ENCODE assay signal across 8 cellular contexts in the genomic region with DNA sequence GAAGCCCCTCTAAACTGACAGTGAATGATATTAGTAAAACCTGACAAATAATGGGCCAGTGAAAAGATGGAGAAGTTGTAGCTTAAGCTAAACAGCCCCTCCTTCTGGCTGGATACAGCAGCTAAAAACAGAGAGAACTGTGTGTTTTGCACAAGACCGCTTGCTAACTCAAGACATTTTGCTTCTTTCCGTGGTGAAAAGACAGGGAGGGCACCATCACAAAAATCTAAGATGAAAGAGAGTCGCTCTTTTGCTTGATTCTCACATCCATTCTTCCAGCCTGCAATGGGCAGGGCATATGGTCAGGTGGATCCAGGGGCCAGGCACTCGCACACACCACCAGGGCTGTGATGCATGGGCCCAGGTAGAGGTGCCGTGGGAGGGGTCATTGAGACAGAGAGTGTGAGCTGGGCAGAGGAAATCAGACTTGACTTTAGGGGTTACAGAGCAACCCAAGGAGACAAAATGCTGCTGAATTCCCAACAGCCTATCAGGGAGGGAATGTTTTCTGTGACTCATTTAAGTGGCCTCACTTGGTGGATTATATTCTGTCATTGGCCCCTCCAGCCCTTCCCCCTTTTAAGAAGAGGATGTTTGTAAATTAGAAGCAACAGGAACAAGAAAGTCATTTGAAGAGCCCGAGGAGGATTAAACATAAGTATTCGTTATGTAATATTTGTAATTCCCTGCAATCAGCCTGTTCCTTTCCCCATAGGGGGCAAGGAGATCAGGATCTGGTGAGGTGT. TPM values are rescaled to one million over a fixed set of nuclear protein-coding genes. Genes with fewer than 3 reads are reported as not detected.
DNase-seq lines count a peak whose midpoint lies in the region; ATAC-seq and TF ChIP-seq lines count a peak whose summit lies in the region.

No MANE protein-coding gene starts in this region.

- H3K4me1 Mint-ChIP-seq in T-helper 2 cell treated with Interferon-gamma antibody and Interleukin-4, amounts not matched to agents 5 μg/mL and 100 μg/mL, for 36 hours (ENCODE audit: low read depth): peaks cover 19% of the 10 kb centered on the region

- no peak for ATAC-seq in HG03565 (IDR thresholded peaks at IDR 0.05; ENCODE audit: unreplicated experiment)

- H3K27ac ChIP-seq in mammary epithelial cell (ENCODE audit: insufficient read depth, low read depth, low read length): peak overlapping the region; percentile 92

- no peak overlapping the region for H3K4me2 ChIP-seq in mammary epithelial cell (ENCODE audit: insufficient read depth, low read depth, low read length)

- peaks cover 20% of the 10 kb centered on the region for H3K36me3 ChIP-seq in mammary epithelial cell (ENCODE audit: insufficient read depth, low read length)

- no peak overlapping the region for H3K4me3 ChIP-seq in mammary epithelial cell (replicated peaks in 1 of 3; ENCODE audit: insufficient read depth in 1 of 3, low read depth in 2 of 3, low read length in 3 of 3)

- WGBS in mammary epithelial cell (ENCODE audit: low coverage, missing lambda C conversion rate): 88% methylated on average over 7 of the region's 7 CpGs

- no peaks in the 10 kb centered on the region for H3K9me3 ChIP-seq in mammary epithelial cell (replicated peaks; ENCODE audit: insufficient read depth, low read length)

- H3K9me3 Mint-ChIP-seq in T-helper 2 cell treated with Interferon-gamma antibody and Interleukin-4, amounts not matched to agents 5 μg/mL and 100 μg/mL, for 36 hours: no peaks in the 10 kb centered on the region

- no peak overlapping the region for H3K4me3 Mint-ChIP-seq in T-helper 2 cell treated with Interferon-gamma antibody and Interleukin-4, amounts not matched to agents 5 μg/mL and 100 μg/mL, for 36 hours

- in situ Hi-C loops in mammary epithelial cell (cut with MboI; ENCODE audit: low sequenced_read_pairs in 2 of 2): loop anchor here (10.0 to 25.0 kb wide), 2 partner anchors 204 to 396 kb away; a partner anchor contains a TSS

- H4K20me1 ChIP-seq in mammary epithelial cell (ENCODE audit: insufficient read depth, low read length): no peaks in the 10 kb centered on the region

- intact Hi-C loops in mammary epithelial cell (cut with micrococcal nuclease): loop anchor here (1.0 kb wide), 2 partner anchors 110 to 292 kb away; no protein-coding TSS in a partner anchor

- CTCF ChIA-PET in mammary epithelial cell (lab: Charles Lee; ENCODE audit: low non-redundant PET): no interaction called here

- no peaks in the 10 kb centered on the region for H3K27me3 ChIP-seq in mammary epithelial cell (ENCODE audit: insufficient read depth, low read length)

- peaks cover 2% of the 10 kb centered on the region for H3K27me3 Mint-ChIP-seq in T-helper 2 cell treated with Interferon-gamma antibody and Interleukin-4, amounts not matched to agents 5 μg/mL and 100 μg/mL, for 36 hours (ENCODE audit: low read depth)

- H3K27ac Mint-ChIP-seq in T-helper 2 cell treated with Interferon-gamma antibody and Interleukin-4, amounts not matched to agents 5 μg/mL and 100 μg/mL, for 36 hours: no peak overlapping the region

- no peak overlapping the region for H3K9ac ChIP-seq in mammary epithelial cell (ENCODE audit: insufficient read depth, low read length)

- peaks cover 81% of the 10 kb centered on the region for H3K4me1 ChIP-seq in mammary epithelial cell (ENCODE audit: insufficient read depth, low read length)

- peak; percentile 25 to 57 for TF ChIP-seq CTCF in mammary epithelial cell (conservative IDR thresholded peaks at IDR 0.05 in 1 of 2, IDR thresholded peaks at IDR 0.05 in 1 of 2; ENCODE audit: extremely low read depth in 1 of 2, insufficient read depth in 1 of 2, low read depth in 1 of 2, low read length in 2 of 2)

- no peaks in the 10 kb centered on the region for H3K36me3 Mint-ChIP-seq in T-helper 2 cell treated with Interferon-gamma antibody and Interleukin-4, amounts not matched to agents 5 μg/mL and 100 μg/mL, for 36 hours (ENCODE audit: low read depth)

- dilution Hi-C loops in mammary epithelial cell (cut with HindIII; ENCODE audit: low sequenced_read_pairs): loop anchor here (25.0 kb wide), 1 partner anchor 196 kb away; a partner anchor contains a TSS

- no peak overlapping the region for H2AFZ ChIP-seq in mammary epithelial cell (ENCODE audit: low read depth, low read length)

- no TSS peak for BruUV-seq in mammary epithelial cell (replicated peaks; lab: Mats Ljungman, UMichigan)

- H3K79me2 ChIP-seq in mammary epithelial cell (ENCODE audit: insufficient read depth, low read length): peaks cover 98% of the 10 kb centered on the region

- DNase-seq in CD1c-positive myeloid dendritic cell (ENCODE audit: extremely low spot score): peak; percentile 53
- DNase-seq in LHCN-M2 (ENCODE audit: low read depth): peak; percentile 57
- no peak for DNase-seq in mammary epithelial cell
- DNase-seq in midbrain (lab: John Stamatoyannopoulos, UW): peak; percentile 26
- no peak for DNase-seq in T-helper 2 cell treated with Interferon-gamma antibody and Interleukin-4, amounts not matched to agents 5 μg/mL and 100 μg/mL, for 36 hours (ENCODE audit: low spot score)
- DNase-seq in NCI-H128 (lab: John Stamatoyannopoulos, UW; ENCODE audit: unreplicated experiment): no peak
- no peak for DNase-seq in stimulated activated CD4-positive, alpha-beta T cell treated with anti-CD3 and anti-CD28 coated beads, Interleukin-12 subunit alpha, Interleukin-12 subunit beta, amount 100 ng/mL, for 4 hours

RNA-seq across cellular contexts. Expression of a gene that starts 12.2 kb away (rescaled TPM):
- total RNA-seq in LHCN-M2 (2014; rRNA removed): 590 and 679 TPM in 2 replicates
- 194 TPM for polyA plus RNA-seq in LHCN-M2 (2012)
- total RNA-seq in mammary epithelial cell: 100 to 1,000 TPM in 1 of 2 donors, 10 to 100 TPM in 1; 33.7 to 204 TPM
- polyA plus RNA-seq in mammary epithelial cell: 309 TPM
- 450 TPM for polyA minus RNA-seq in mammary epithelial cell

Comparison
In these comparisons a context has a peak if more than half of its experiments do, and no peak if none do; other contexts are left out.
1. DNase-seq: peak in CD1c-positive myeloid dendritic cell (single experiment), LHCN-M2 (single experiment) and midbrain (single experiment); none in mammary epithelial cell (single experiment), T-helper 2 cell treated with Interferon-gamma antibody and Interleukin-4, amounts not matched to agents 5 μg/mL and 100 μg/mL, for 36 hours (single experiment), NCI-H128 (single experiment) and stimulated activated CD4-positive, alpha-beta T cell treated with anti-CD3 and anti-CD28 coated beads, Interleukin-12 subunit alpha, Interleukin-12 subunit beta, amount 100 ng/mL, for 4 hours (single experiment).